ENCODE assay signal across 17 cellular contexts in genomic region chr12:88336071-88336768, GRCh38.
"Had no signal": no experiment of that assay in that cellular context is flagged by ENCODE, and none has a peak within 500 bp of the region (broad histone marks: within the 10 kb centered on the region; RNA-seq: fewer than 3 reads in every experiment).

No MANE protein-coding gene starts in this region.

- H3K4me3 ChIP-seq: prostate gland, right lobe of liver, smooth muscle cell had no signal

- H3K9me3 ChIP-seq: prostate gland, right lobe of liver had no signal

- H3K27ac ChIP-seq: prostate gland, right lobe of liver had no signal

- H3K36me3 ChIP-seq: prostate gland, right lobe of liver had no signal

- H3K27me3 ChIP-seq: right lobe of liver had no signal

- ATAC-seq: activated CD8-positive, alpha-beta T cell treated with anti-CD3 and anti-CD28 coated beads, Interleukin-2, amount 10 ng/mL, durations not matched to agents 7 days and 5 days; activated naive CD4-positive, alpha-beta T cell treated with anti-CD3 and anti-CD28 coated beads, Interleukin-2, amount 50 U/mL, for 72 hours; activated T-cell treated with anti-CD3 and anti-CD28 coated beads, Interleukin-2, amount 50 U/mL, for 72 hours; left ventricle myocardium superior; natural killer cell; right lobe of liver; stimulated activated naive CD8-positive, alpha-beta T cell treated with anti-CD3 and anti-CD28 coated beads, Interleukin-15, amount 100 ng/mL, for 72 hours had no signal

- DNase-seq: activated B cell treated with CpG ODN at 0.5 μM for 24 hours; activated CD4-positive, alpha-beta T cell treated with anti-CD3 and anti-CD28 coated beads, Interleukin-2, amount 10 ng/mL, durations not matched to agents 24 days and 14 days; activated CD8-positive, alpha-beta memory T cell treated with anti-CD3 and anti-CD28 coated beads, Interleukin-2, amount 50 U/mL, for 4 hours; activated CD8-positive, alpha-beta T cell treated with anti-CD3 and anti-CD28 coated beads, Interleukin-2, amount 10 ng/mL, durations not matched to agents 7 days and 5 days; activated gamma-delta T cell; activated T-cell treated with anti-CD3 and anti-CD28 coated beads, Interleukin-2, amount 50 U/mL, for 72 hours; amniotic stem cell; caudate nucleus; foreskin melanocyte; kidney glomerular epithelial cell; left ventricle myocardium superior; natural killer cell; right lobe of liver; stimulated activated naive CD8-positive, alpha-beta T cell treated with anti-CD3 and anti-CD28 coated beads, Interleukin-15, amount 100 ng/mL, for 72 hours had no signal

- H3K4me2 ChIP-seq: smooth muscle cell had no signal

- H3K4me1 ChIP-seq: prostate gland, right lobe of liver had no signal
